Comparison of ENCODE assay signal across 9 cellular contexts in the genomic region with DNA sequence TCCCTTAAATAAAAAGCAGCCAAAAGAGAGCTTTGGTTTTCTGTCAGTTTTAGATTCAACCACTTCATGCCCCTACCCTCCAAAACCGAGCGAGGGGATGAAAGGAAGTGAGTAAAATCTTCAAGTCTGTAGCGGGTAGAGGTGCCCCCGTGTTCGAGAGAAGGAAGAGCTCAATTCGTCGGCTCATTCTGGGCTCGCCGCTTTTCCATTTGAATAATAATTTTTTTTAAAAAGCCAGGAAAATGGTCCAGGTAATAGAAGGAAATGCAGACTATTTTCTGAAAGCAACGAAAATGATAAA.
A peak's percentile ranks its signal among the peaks of the same experiment; 100 is the strongest.
DNase-seq lines count a peak whose midpoint lies in the region; ATAC-seq and TF ChIP-seq lines count a peak whose summit lies in the region.
"Had no signal": no experiment of that assay in that cellular context is flagged by ENCODE, and none has a peak within 500 bp of the region (broad histone marks: within the 10 kb centered on the region; RNA-seq: fewer than 3 reads in every experiment).

No MANE protein-coding gene starts in this region.

- TF ChIP-seq CTCF in OCI-LY7 (conservative IDR thresholded peaks at IDR 0.05; ENCODE audit: low read length), result no peak

- H3K4me3 ChIP-seq in OCI-LY7 (ENCODE audit: low read depth, low read length, poor library complexity, severe bottlenecking) (peak overlapping the region; percentile 79), skeletal muscle cell (ENCODE audit: low read depth, low read length) (peak overlapping the region; percentile 89)

- H3K36me3 ChIP-seq in OCI-LY7 (ENCODE audit: insufficient read depth, low read length), result peaks cover 14% of the 10 kb centered on the region; the same call in 1 of the 2 replicates

- no peaks in the 10 kb centered on the region for H3K9me3 ChIP-seq in OCI-LY7 (ENCODE audit: low read length)

- peaks cover 39% of the 10 kb centered on the region for H3K4me1 ChIP-seq in OCI-LY7 (ENCODE audit: insufficient read depth, low read length, poor library complexity, severe bottlenecking)

- intact Hi-C loops in OCI-LY7 (cut with micrococcal nuclease; ENCODE audit: unreplicated experiment), result loop anchor here (2.0 to 10.0 kb wide), 8 partner anchors 239 to 1001 kb away; no protein-coding TSS in a partner anchor

- peak overlapping the region; percentile 35; the same call in 1 of the 2 replicates for H2AFZ ChIP-seq in OCI-LY7 (ENCODE audit: low read length)

- peak overlapping the region; percentile 85 for H3K4me2 ChIP-seq in OCI-LY7 (ENCODE audit: low read length)

- ATAC-seq in GM21786 (IDR thresholded peaks at IDR 0.05; ENCODE audit: unreplicated experiment), result no peak

- 0 out of 2 replicates have a peak, but pooled peaks cover 5% of the 10 kb centered on the region for H3K79me2 ChIP-seq in OCI-LY7 (ENCODE audit: insufficient read depth, low read depth, low read length)

- no peaks in the 10 kb centered on the region for H3K9me2 ChIP-seq in OCI-LY7 (ENCODE audit: insufficient read depth, low read length)

- no peak overlapping the region for H3K27ac ChIP-seq in OCI-LY7 (ENCODE audit: low read depth, low read length, poor library complexity, severe bottlenecking)
- H3K27ac ChIP-seq: 22Rv1 had no signal

- DNase-seq in DMS 273 (lab: John Stamatoyannopoulos, UW; ENCODE audit: unreplicated experiment), result peak; percentile 71
- no peak for DNase-seq in DMS 273 treated with DMSO at 0.1 percent for 48 hours (lab: John Stamatoyannopoulos, UW)
- DNase-seq in OCI-LY7 (ENCODE audit: low spot score), result peak; percentile 67
- peak; percentile 38 for DNase-seq in fibroblast of peridontal ligament (ENCODE audit: extremely low read depth)
- DNase-seq in skeletal muscle cell (ENCODE audit: low read depth), result no peak
- DNase-seq in D341Med (ENCODE audit: low spot score), result no peak
- no peak for DNase-seq in activated effector memory CD4-positive, alpha-beta T cell treated with Interleukin-2 at 50 U/mL for 16 hours

- POLR2A ChIA-PET in OCI-LY7 (lab: Charles Lee), result interaction anchor here (0.6 to 1.3 kb wide), 4 partner anchors 84 to 853 kb away, joined by 3 to 4 read pairs (median 3); no protein-coding TSS in a partner anchor

- H4K20me1 ChIP-seq in OCI-LY7 (ENCODE audit: insufficient read depth, low read length), result peaks cover 21% of the 10 kb centered on the region

- TSS peak; percentile 53 for BruUV-seq in OCI-LY7 (replicated peaks; lab: Mats Ljungman, UMichigan)

- CTCF ChIA-PET in OCI-LY7 (lab: Charles Lee; ENCODE audit: unreplicated experiment), result interaction anchor here (0.6 kb wide), 1 partner anchor 281 kb away, joined by 4 read pairs; no protein-coding TSS in a partner anchor

Comparison
In these comparisons a context has a peak if more than half of its experiments do, and no peak if none do; other contexts are left out.
1. DNase-seq: peak in DMS 273 (single experiment), OCI-LY7 (single experiment) and fibroblast of peridontal ligament (single experiment); none in DMS 273 treated with DMSO at 0.1 percent for 48 hours (single experiment), skeletal muscle cell (single experiment), D341Med (single experiment) and activated effector memory CD4-positive, alpha-beta T cell treated with Interleukin-2 at 50 U/mL for 16 hours (single experiment).